ENCODE assay signal across 28 cellular contexts in the genomic region with DNA sequence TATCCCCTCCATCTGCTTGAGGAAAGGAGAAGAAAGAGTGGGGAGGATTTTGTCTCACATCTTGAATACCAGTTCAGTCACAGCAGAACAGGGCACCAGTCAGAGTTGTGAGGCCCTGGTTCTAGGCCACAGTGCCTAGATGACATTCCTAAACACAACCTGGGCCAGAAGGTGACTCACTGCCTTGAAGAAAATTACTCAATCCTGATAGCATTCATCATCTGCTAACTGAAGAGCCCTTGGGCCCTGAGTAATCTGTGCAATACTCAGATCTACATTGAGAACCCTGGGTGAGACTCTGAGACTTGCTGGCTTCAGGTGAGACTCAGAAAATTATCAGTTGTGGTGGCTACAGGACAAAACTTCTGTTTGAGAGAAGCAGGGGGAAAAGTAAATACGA. TPM values are rescaled to one million over a fixed set of nuclear protein-coding genes. Genes with fewer than 3 reads are reported as not detected.
DNase-seq lines count a peak whose midpoint lies in the region; ATAC-seq, FAIRE-seq and TF ChIP-seq lines count a peak whose summit lies in the region.
"Had no signal": no experiment of that assay in that cellular context is flagged by ENCODE, and none has a peak within 500 bp of the region (broad histone marks: within the 10 kb centered on the region; RNA-seq: fewer than 3 reads in every experiment).

No MANE protein-coding gene starts in this region.

- no peaks in the 10 kb centered on the region for H3K36me3 Mint-ChIP-seq in activated CD4-positive, alpha-beta T cell treated with anti-CD3 and anti-CD28 coated beads, Interleukin-2, amount 10 ng/mL, durations not matched to agents 7 days and 5 days (ENCODE audit: low read depth)
- H3K36me3 Mint-ChIP-seq: CD14-positive monocyte; CD8-positive, alpha-beta memory T cell had no signal

- no peaks in the 10 kb centered on the region for H3K9me3 ChIP-seq in BE2C
- H3K9me3 ChIP-seq: MG63 had no signal

- no peak overlapping the region for H3K4me3 Mint-ChIP-seq in activated CD4-positive, alpha-beta T cell treated with anti-CD3 and anti-CD28 coated beads, Interleukin-2, amount 10 ng/mL, durations not matched to agents 7 days and 5 days
- H3K4me3 Mint-ChIP-seq: CD14-positive monocyte; CD8-positive, alpha-beta memory T cell; GM23338; H9; HFFc6 had no signal

- no peak overlapping the region for H3K27ac Mint-ChIP-seq in activated CD4-positive, alpha-beta T cell treated with anti-CD3 and anti-CD28 coated beads, Interleukin-2, amount 10 ng/mL, durations not matched to agents 7 days and 5 days
- H3K27ac Mint-ChIP-seq: CD8-positive, alpha-beta memory T cell; GM23338; H9; HFFc6 had no signal

- H3K4me1 ChIP-seq in BE2C = no peaks in the 10 kb centered on the region

- H3K27me3 ChIP-seq in bronchial epithelial cell (ENCODE audit: control insufficient read depth, insufficient read depth, low read length) = no peaks in the 10 kb centered on the region
- no peaks in the 10 kb centered on the region for H3K27me3 ChIP-seq in BE2C
- H3K27me3 ChIP-seq: MG63 had no signal

- DNase-seq in RCC 7860 (ENCODE audit: low spot score) (peak; percentile 30), bronchial epithelial cell (ENCODE audit: low read depth) (peak; percentile 30), kidney tubule cell (ENCODE audit: low spot score) (peak; percentile 58), BE2C (no peak)
- DNase-seq in activated CD4-positive, alpha-beta T cell treated with anti-CD3 and anti-CD28 coated beads, Interleukin-2, amount 10 ng/mL, durations not matched to agents 7 days and 5 days = no peak
- no peak for DNase-seq in activated CD4-positive, alpha-beta T cell treated with anti-CD3 and anti-CD28 coated beads for 1 hour
- DNase-seq: CD8-positive, alpha-beta memory T cell; DMS 273 treated with DMSO at 0.1 percent for 48 hours; DMS79; EL; GDM1; H9; HFFc6; KBM-7; MG63; NCI-H2029; NCI-H446; NCI-H524 treated with DMSO at 0.1 percent for 48 hours; NCI-H774; SIG-M5 had no signal

- ATAC-seq in GM18873 (IDR thresholded peaks at IDR 0.05; ENCODE audit: low FRiP score, unreplicated experiment) = no peak
- ATAC-seq: GM23338 had no signal

- no peaks in the 10 kb centered on the region for H3K9me3 Mint-ChIP-seq in activated CD4-positive, alpha-beta T cell treated with anti-CD3 and anti-CD28 coated beads, Interleukin-2, amount 10 ng/mL, durations not matched to agents 7 days and 5 days

- H3K36me3 ChIP-seq in bronchial epithelial cell (ENCODE audit: control insufficient read depth, insufficient read depth, low read length) (no peaks in the 10 kb centered on the region), BE2C (no peaks in the 10 kb centered on the region)
- H3K36me3 ChIP-seq: MG63 had no signal

- FAIRE-seq in RCC 7860 (lab: Jason Lieb, UNC) (no peak), bronchial epithelial cell (lab: Jason Lieb, UNC) (no peak)
- FAIRE-seq: GM12891 had no signal

- POLR2A ChIA-PET in activated CD4-positive, alpha-beta T cell treated with anti-CD3 and anti-CD28 coated beads, Interleukin-2, amount 10 ng/mL, durations not matched to agents 7 days and 5 days (lab: Charles Lee) = no interaction called here

- CTCF ChIA-PET in activated CD4-positive, alpha-beta T cell treated with anti-CD3 and anti-CD28 coated beads, Interleukin-2, amount 10 ng/mL, durations not matched to agents 7 days and 5 days (lab: Charles Lee) = interaction anchor here (0.5 kb wide), 1 partner anchor 1588 kb away, joined by 3 read pairs; no protein-coding TSS in a partner anchor

- no peak for TF ChIP-seq CTCF in bronchial epithelial cell (IDR thresholded peaks at IDR 0.05; ENCODE audit: insufficient read depth, low read length, severe bottlenecking)
- TF ChIP-seq CTCF in BE2C (IDR thresholded peaks at IDR 0.05; ENCODE audit: low read depth, low read length) = no peak

- H3K4me1 Mint-ChIP-seq in activated CD4-positive, alpha-beta T cell treated with anti-CD3 and anti-CD28 coated beads, Interleukin-2, amount 10 ng/mL, durations not matched to agents 7 days and 5 days = no peaks in the 10 kb centered on the region
- H3K4me1 Mint-ChIP-seq: CD14-positive monocyte; CD8-positive, alpha-beta memory T cell; GM23338; H9 had no signal

- H3K4me3 ChIP-seq in bronchial epithelial cell (ENCODE audit: low read depth, low read length) = no peak overlapping the region
- H3K4me3 ChIP-seq in BE2C (ENCODE audit: low read depth, low read length) = no peak overlapping the region
- H3K4me3 ChIP-seq: GM23338, MG63, PC-9, SK-N-MC had no signal

- H3K27me3 Mint-ChIP-seq in activated CD4-positive, alpha-beta T cell treated with anti-CD3 and anti-CD28 coated beads, Interleukin-2, amount 10 ng/mL, durations not matched to agents 7 days and 5 days = no peaks in the 10 kb centered on the region

RNA-seq across cellular contexts. Expression of gene PRR32, which starts 20.5 kb away (rescaled TPM):
- not detected in 2 replicates for total RNA-seq in bronchial epithelial cell
- not detected for total RNA-seq in activated CD4-positive, alpha-beta T cell treated with anti-CD3 and anti-CD28 coated beads, Interleukin-2, amount 10 ng/mL, durations not matched to agents 7 days and 5 days
- polyA plus RNA-seq in BE2C (2012; ENCODE audit: insufficient read depth, insufficient read length, low read depth) = not detected
- total RNA-seq: A673; CD8-positive, alpha-beta memory T cell; GM23338; H9; HFFc6; LHCN-M2; PC-9 had no signal
- polyA plus RNA-seq: CD14-positive monocyte; CD8-positive, alpha-beta memory T cell; GM23338 had no signal

Comparison
In these comparisons a context has a peak if more than half of its experiments do, and no peak if none do; other contexts are left out.
1. DNase-seq: peak in RCC 7860 (single experiment), bronchial epithelial cell (single experiment) and kidney tubule cell (single experiment); none in activated CD4-positive, alpha-beta T cell treated with anti-CD3 and anti-CD28 coated beads, Interleukin-2, amount 10 ng/mL, durations not matched to agents 7 days and 5 days (single experiment), activated CD4-positive, alpha-beta T cell treated with anti-CD3 and anti-CD28 coated beads for 1 hour (single experiment) and BE2C (single experiment).